ENCODE assay signal across 26 cellular contexts in genomic region chr20:10033905-10034304, GRCh38. TPM values are rescaled to one million over a fixed set of nuclear protein-coding genes. Genes with fewer than 3 reads are reported as not detected.
DNase-seq lines count a peak whose midpoint lies in the region; ATAC-seq and TF ChIP-seq lines count a peak whose summit lies in the region.
"Had no signal": no experiment of that assay in that cellular context is flagged by ENCODE, and none has a peak within 500 bp of the region (broad histone marks: within the 10 kb centered on the region; RNA-seq: fewer than 3 reads in every experiment).

No MANE protein-coding gene starts in this region.

- H3K27ac Mint-ChIP-seq in T-helper 1 cell treated with Interleukin-12 subunit alpha and Interleukin-12 subunit beta and Interleukin-4 antibody, amounts not matched to agents 30 μg/mL and 1 μg/mL, for 36 hours: peak overlapping the region; percentile 20
- H3K27ac Mint-ChIP-seq in activated naive CD8-positive, alpha-beta T cell treated with anti-CD3 and anti-CD28 coated beads for 36 hours: no peak overlapping the region
- H3K27ac Mint-ChIP-seq in natural killer cell treated with Interleukin-12 subunit alpha and Interleukin-12 subunit beta and Interleukin-15 and Interleukin-18, amount 100 ng/mL, for 72 hours: peak overlapping the region in 1 of 2 donors; percentile 19
- H3K27ac Mint-ChIP-seq: activated CD4-positive, alpha-beta memory T cell treated with anti-CD3 and anti-CD28 coated beads for 36 hours; CD4-positive, CD25-positive, alpha-beta regulatory T cell; stimulated activated naive B cell treated with anti-CD40 and anti-IgM and Interleukin-4, amounts not matched to agents 10 μg/mL and 1 μg/mL and 100 μg/mL, for 72 hours had no signal

- DNase-seq in T-helper 1 cell (no peak), HCT116 (ENCODE audit: low read depth, low spot score) (no peak), suprapubic skin (ENCODE audit: low spot score in 2 of 2) (no peak), PC-3 (no peak), left ventricle myocardium superior (no peak)
- DNase-seq in activated naive CD8-positive, alpha-beta T cell treated with anti-CD3 and anti-CD28 coated beads for 36 hours: no peak
- no peak for DNase-seq in natural killer cell treated with Interleukin-12 subunit alpha and Interleukin-12 subunit beta and Interleukin-15 and Interleukin-18, amount 100 ng/mL, for 72 hours (ENCODE audit: low spot score)
- DNase-seq: activated CD4-positive, alpha-beta memory T cell treated with anti-CD3 and anti-CD28 coated beads for 36 hours; activated CD4-positive, CD25-positive, alpha-beta regulatory T cell; activated CD8-positive, alpha-beta memory T cell treated with anti-CD3 and anti-CD28 coated beads, Interleukin-2, amount 50 U/mL, for 48 hours; activated effector memory CD4-positive, alpha-beta T cell treated with anti-CD3 and anti-CD28 coated beads, Interleukin-2, amount 50 U/mL, for 16 hours; CD4-positive, CD25-positive, alpha-beta regulatory T cell; central memory CD4-positive, alpha-beta T cell; foreskin keratinocyte; lower lobe of right lung; naive thymus-derived CD4-positive, alpha-beta T cell; retina; stimulated activated naive B cell treated with anti-CD40 and anti-IgM and Interleukin-4, amounts not matched to agents 10 μg/mL and 1 μg/mL and 100 μg/mL, for 72 hours; upper lobe of left lung had no signal

- H3K27ac ChIP-seq in HCT116 (ENCODE audit: low read depth, low read length) (no peak overlapping the region), suprapubic skin (no peak overlapping the region), PC-3 (ENCODE audit: low read length) (no peak overlapping the region)
- H3K27ac ChIP-seq: 22Rv1, foreskin keratinocyte, heart left ventricle, HL-60, lower lobe of right lung, pancreas had no signal

- H4K20me1 ChIP-seq in HCT116 (ENCODE audit: insufficient read depth): no peaks in the 10 kb centered on the region
- no peaks in the 10 kb centered on the region for H4K20me1 ChIP-seq in PC-3 (ENCODE audit: low read length)

- H3K4me1 Mint-ChIP-seq in T-helper 1 cell treated with Interleukin-12 subunit alpha and Interleukin-12 subunit beta and Interleukin-4 antibody, amounts not matched to agents 30 μg/mL and 1 μg/mL, for 36 hours (ENCODE audit: low read depth): peaks cover 9% of the 10 kb centered on the region
- H3K4me1 Mint-ChIP-seq in activated naive CD8-positive, alpha-beta T cell treated with anti-CD3 and anti-CD28 coated beads for 36 hours: peaks cover 3% of the 10 kb centered on the region
- H3K4me1 Mint-ChIP-seq in natural killer cell treated with Interleukin-12 subunit alpha and Interleukin-12 subunit beta and Interleukin-15 and Interleukin-18, amount 100 ng/mL, for 72 hours (ENCODE audit: low read depth in 2 of 2): peaks cover 3 to 8% of the 10 kb centered on the region in 2 donors

- no peaks in the 10 kb centered on the region for H3K36me3 Mint-ChIP-seq in T-helper 1 cell treated with Interleukin-12 subunit alpha and Interleukin-12 subunit beta and Interleukin-4 antibody, amounts not matched to agents 30 μg/mL and 1 μg/mL, for 36 hours (ENCODE audit: low read depth)
- peaks cover 2% of the 10 kb centered on the region for H3K36me3 Mint-ChIP-seq in activated naive CD8-positive, alpha-beta T cell treated with anti-CD3 and anti-CD28 coated beads for 36 hours
- no peaks in the 10 kb centered on the region for H3K36me3 Mint-ChIP-seq in natural killer cell treated with Interleukin-12 subunit alpha and Interleukin-12 subunit beta and Interleukin-15 and Interleukin-18, amount 100 ng/mL, for 72 hours

- H2AFZ ChIP-seq in HCT116 (ENCODE audit: low read depth, low read length, poor library complexity, severe bottlenecking): peak overlapping the region; percentile 93
- H2AFZ ChIP-seq in PC-3 (ENCODE audit: low read length): no peak overlapping the region

- no peaks in the 10 kb centered on the region for H3F3A ChIP-seq in PC-3 (ENCODE audit: low read length, unreplicated experiment)

- H3K27me3 ChIP-seq in HCT116 (ENCODE audit: insufficient read depth, low read length) (no peaks in the 10 kb centered on the region), suprapubic skin (no peaks in the 10 kb centered on the region), PC-3 (ENCODE audit: low read length) (peaks cover 21% of the 10 kb centered on the region)
- H3K27me3 ChIP-seq: esophagus squamous epithelium, foreskin keratinocyte, heart left ventricle, pancreas, upper lobe of left lung had no signal

- TF ChIP-seq POLR2A in HCT116 (IDR thresholded peaks at IDR 0.05; ENCODE audit: borderline replicate concordance, extremely low read depth, insufficient read depth, insufficient read length) (no peak), suprapubic skin (IDR thresholded peaks at IDR 0.05) (no peak)

- H3K79me2 ChIP-seq in HCT116 (ENCODE audit: insufficient read depth, low read length): peaks cover 11% of the 10 kb centered on the region; the same call in 1 of the 2 replicates
- peaks cover 8% of the 10 kb centered on the region for H3K79me2 ChIP-seq in PC-3 (ENCODE audit: low read length)

- TF ChIP-seq RAD21 in HCT116 (IDR thresholded peaks at IDR 0.05; ENCODE audit: low read depth): no peak

- H3K9me2 ChIP-seq in HCT116 (ENCODE audit: insufficient read depth) (no peaks in the 10 kb centered on the region), PC-3 (replicated peaks; ENCODE audit: low read length) (no peaks in the 10 kb centered on the region)

- peaks cover 8% of the 10 kb centered on the region for H3K27me3 Mint-ChIP-seq in T-helper 1 cell treated with Interleukin-12 subunit alpha and Interleukin-12 subunit beta and Interleukin-4 antibody, amounts not matched to agents 30 μg/mL and 1 μg/mL, for 36 hours (ENCODE audit: low read depth)
- peaks cover 17% of the 10 kb centered on the region for H3K27me3 Mint-ChIP-seq in activated naive CD8-positive, alpha-beta T cell treated with anti-CD3 and anti-CD28 coated beads for 36 hours
- H3K27me3 Mint-ChIP-seq in natural killer cell treated with Interleukin-12 subunit alpha and Interleukin-12 subunit beta and Interleukin-15 and Interleukin-18, amount 100 ng/mL, for 72 hours: peaks cover 9 to 19% of the 10 kb centered on the region in 2 donors

- BruUV-seq in HCT116 (replicated peaks; lab: Mats Ljungman, UMichigan): no TSS peak
- no TSS peak for BruUV-seq in PC-3 (replicated peaks; lab: Mats Ljungman, UMichigan)

- TF ChIP-seq CTCF in HCT116 (IDR thresholded peaks at IDR 0.05 in 2 of 3, conservative IDR thresholded peaks at IDR 0.05 in 1 of 3; ENCODE audit: borderline replicate concordance in 1 of 3, insufficient read depth in 1 of 3, low read depth in 2 of 3, low read length in 2 of 3): no peak
- TF ChIP-seq CTCF in suprapubic skin (IDR thresholded peaks at IDR 0.05): no peak
- TF ChIP-seq CTCF in PC-3 (conservative IDR thresholded peaks at IDR 0.05; ENCODE audit: low read depth, low read length): no peak

- H3K4me3 ChIP-seq in HCT116 (replicated peaks in 1 of 2; ENCODE audit: low read depth in 1 of 2, low read length in 2 of 2) (no peak overlapping the region; a peak in 1 of 4 replicates), suprapubic skin (no peak overlapping the region), PC-3 (ENCODE audit: low read length) (no peak overlapping the region)
- H3K4me3 ChIP-seq: HAP-1 had no signal

- H3K4me1 ChIP-seq in HCT116 (ENCODE audit: control insufficient read depth in 1 of 2, insufficient read depth in 2 of 2, low read length in 2 of 2) (peaks cover 5 to 17% of the 10 kb centered on the region in 2 experiments; a peak in 2 of 4 replicates), suprapubic skin (peaks cover 32% of the 10 kb centered on the region), PC-3 (ENCODE audit: insufficient read depth, low read length) (peaks cover 12% of the 10 kb centered on the region)

- H3K9me3 Mint-ChIP-seq in T-helper 1 cell treated with Interleukin-12 subunit alpha and Interleukin-12 subunit beta and Interleukin-4 antibody, amounts not matched to agents 30 μg/mL and 1 μg/mL, for 36 hours: peaks cover 3% of the 10 kb centered on the region
- H3K9me3 Mint-ChIP-seq in activated naive CD8-positive, alpha-beta T cell treated with anti-CD3 and anti-CD28 coated beads for 36 hours: no peaks in the 10 kb centered on the region
- no peaks in the 10 kb centered on the region for H3K9me3 Mint-ChIP-seq in natural killer cell treated with Interleukin-12 subunit alpha and Interleukin-12 subunit beta and Interleukin-15 and Interleukin-18, amount 100 ng/mL, for 72 hours
- H3K9me3 Mint-ChIP-seq: activated CD4-positive, alpha-beta memory T cell treated with anti-CD3 and anti-CD28 coated beads for 36 hours; stimulated activated naive B cell treated with anti-CD40 and anti-IgM and Interleukin-4, amounts not matched to agents 10 μg/mL and 1 μg/mL and 100 μg/mL, for 72 hours had no signal

- 96% methylated on average over 3 of the region's 3 CpGs for WGBS in suprapubic skin

- CTCF ChIA-PET in HCT116 (lab: Charles Lee) (no interaction called here), PC-3 (lab: Charles Lee) (no interaction called here)

- POLR2A ChIA-PET in HCT116 (lab: Charles Lee) (interaction anchor here (0.7 kb wide), 1 partner anchor 56 kb away, joined by 3 read pairs; no protein-coding TSS in a partner anchor), PC-3 (lab: Charles Lee; ENCODE audit: unreplicated experiment) (no interaction called here)

- intact Hi-C loops in HCT116 (cut with micrococcal nuclease) (no loop called here), PC-3 (cut with micrococcal nuclease) (loop anchor here (2.0 to 10.0 kb wide), 2 partner anchors 41 to 391 kb away; no protein-coding TSS in a partner anchor), left ventricle myocardium superior (cut with micrococcal nuclease) (no loop called here)

- RAD21 ChIA-PET in HCT116 (lab: Charles Lee; ENCODE audit: low non-redundant PET in 1 of 2, low total read pairs in 2 of 2, uncharacterized antibody in 2 of 2, unreplicated experiment in 2 of 2): no interaction called here

- no peak for ATAC-seq in HCT116
- no peak for ATAC-seq in natural killer cell treated with Interleukin-12 subunit alpha and Interleukin-12 subunit beta and Interleukin-15 and Interleukin-18, amount 100 ng/mL, for 72 hours
- no peak for ATAC-seq in PC-3
- no peak for ATAC-seq in left ventricle myocardium superior

- H3K4me2 ChIP-seq in HCT116 (ENCODE audit: low read length) (peak overlapping the region; percentile 83), PC-3 (ENCODE audit: low read length) (no peak overlapping the region)

- H3K4me3 Mint-ChIP-seq in T-helper 1 cell treated with Interleukin-12 subunit alpha and Interleukin-12 subunit beta and Interleukin-4 antibody, amounts not matched to agents 30 μg/mL and 1 μg/mL, for 36 hours: peak overlapping the region; percentile 48
- H3K4me3 Mint-ChIP-seq in activated naive CD8-positive, alpha-beta T cell treated with anti-CD3 and anti-CD28 coated beads for 36 hours: peak overlapping the region; percentile 22
- peak overlapping the region; percentile 49 for H3K4me3 Mint-ChIP-seq in natural killer cell treated with Interleukin-12 subunit alpha and Interleukin-12 subunit beta and Interleukin-15 and Interleukin-18, amount 100 ng/mL, for 72 hours

- H3K36me3 ChIP-seq in HCT116 (ENCODE audit: control insufficient read depth in 1 of 2, insufficient read depth in 2 of 2, low read length in 2 of 2) (peaks cover 2 to 11% of the 10 kb centered on the region in 2 experiments; a peak in 3 of 4 replicates), suprapubic skin (no peaks in the 10 kb centered on the region), PC-3 (ENCODE audit: low read depth, low read length) (0 out of 2 replicates have a peak, but pooled peaks cover 12% of the 10 kb centered on the region)
- H3K36me3 ChIP-seq: HAP-1, lower lobe of right lung, pancreas, upper lobe of left lung had no signal

- H3K9me3 ChIP-seq in HCT116 (ENCODE audit: control insufficient read depth in 1 of 2, insufficient read depth in 1 of 2, low read depth in 1 of 2, low read length in 2 of 2) (no peaks in the 10 kb centered on the region), suprapubic skin (no peaks in the 10 kb centered on the region), PC-3 (ENCODE audit: low read length) (no peaks in the 10 kb centered on the region)
- H3K9me3 ChIP-seq: esophagus squamous epithelium, HAP-1, heart left ventricle, lower lobe of right lung, pancreas, upper lobe of left lung had no signal

- TF ChIP-seq EP300 in suprapubic skin (IDR thresholded peaks at IDR 0.05): no peak

- H3K9ac ChIP-seq in HCT116 (ENCODE audit: low read length): no peak overlapping the region
- no peak overlapping the region for H3K9ac ChIP-seq in PC-3 (ENCODE audit: low read length)

RNA-seq across cellular contexts. Expression of gene ANKEF1, which starts 0.9 kb away (rescaled TPM):
- 15.8 TPM for total RNA-seq in HCT116 (2021; ENCODE audit: unreplicated experiment)
- polyA plus RNA-seq in HCT116 (2012): 5.0 and 7.5 TPM in 2 replicates
- total RNA-seq in activated naive CD8-positive, alpha-beta T cell treated with anti-CD3 and anti-CD28 coated beads for 36 hours: 1 to 10 TPM; 3.5 to 3.6 TPM
- 1 to 10 TPM; 1.8 to 4.4 TPM for total RNA-seq in natural killer cell treated with Interleukin-12 subunit alpha and Interleukin-12 subunit beta and Interleukin-15 and Interleukin-18, amount 100 ng/mL, for 72 hours
- total RNA-seq in suprapubic skin: 10 to 100 TPM in 1 of 4 donors, 1 to 10 TPM in 3; 3.7 to 11.0 (median 4.6) TPM
- total RNA-seq in PC-3 (2014; rRNA removed): 11.6 and 13.1 TPM in 2 replicates
- 1.3 TPM for total RNA-seq in left ventricle myocardium superior
